ENCODE assay signal across 18 cellular contexts in the genomic region with DNA sequence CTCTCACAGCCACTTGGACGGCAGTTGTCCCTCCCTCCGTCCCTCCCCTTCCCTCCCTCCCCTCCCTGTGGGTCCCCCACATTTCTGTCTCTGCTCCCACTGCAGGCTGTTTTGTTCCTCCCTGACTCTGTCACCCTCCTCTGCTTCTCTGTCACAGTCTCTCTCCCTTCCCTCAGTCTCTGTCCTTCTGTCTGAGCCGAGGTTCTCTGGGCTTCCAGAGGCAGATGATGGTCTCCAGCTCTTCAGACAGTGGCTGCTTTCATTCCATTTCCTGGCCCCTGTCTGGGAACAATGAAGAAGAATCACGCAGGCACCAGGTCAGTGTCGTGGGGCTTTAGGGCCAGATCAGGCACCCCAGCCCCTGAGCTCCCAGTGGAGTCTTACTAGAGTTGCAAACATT. TPM values are rescaled to one million over a fixed set of nuclear protein-coding genes. Genes with fewer than 3 reads are reported as not detected.
A peak's percentile ranks its signal among the peaks of the same experiment; 100 is the strongest.
DNase-seq lines count a peak whose midpoint lies in the region; ATAC-seq and TF ChIP-seq lines count a peak whose summit lies in the region.
"Had no signal": no experiment of that assay in that cellular context is flagged by ENCODE, and none has a peak within 500 bp of the region (broad histone marks: within the 10 kb centered on the region; RNA-seq: fewer than 3 reads in every experiment).

No MANE protein-coding gene starts in this region.

- H3K36me3 Mint-ChIP-seq in stimulated activated effector memory CD8-positive, alpha-beta T cell treated with anti-CD3 and anti-CD28 coated beads, Interleukin-12 subunit alpha, Interleukin-12 subunit beta, amount 100 ng/mL, for 72 hours = no peaks in the 10 kb centered on the region
- H3K36me3 Mint-ChIP-seq: CD8-positive, alpha-beta memory T cell had no signal

- TF ChIP-seq POLR2A in lower leg skin (IDR thresholded peaks at IDR 0.05) = no peak

- H3K9me2 ChIP-seq in Karpas-422 (replicated peaks; ENCODE audit: insufficient read depth, low read length) = no peaks in the 10 kb centered on the region

- no peak overlapping the region for H3K4me2 ChIP-seq in Karpas-422 (ENCODE audit: low read depth, low read length, poor library complexity, severe bottlenecking)
- H3K4me2 ChIP-seq: PC-9 had no signal

- intact Hi-C loops in lower leg skin (cut with DNase I; ENCODE audit: low total_unique reads) = no loop called here

- no peak overlapping the region for H3K9ac ChIP-seq in Karpas-422 (ENCODE audit: low read length)
- H3K9ac ChIP-seq: GM23248 had no signal

- H3K4me3 ChIP-seq in Karpas-422 (ENCODE audit: low read length) = no peak overlapping the region
- H3K4me3 ChIP-seq in lower leg skin (ENCODE audit: low read depth, poor library complexity, severe bottlenecking) = no peak overlapping the region
- H3K4me3 ChIP-seq: BLaER1 treated with 17β-estradiol and CSF1 and Interleukin-3, amounts not matched to agents 10 nM and 100 nM; GM12878; GM23248; PC-9 had no signal

- H4K20me1 ChIP-seq in Karpas-422 (ENCODE audit: insufficient read depth, low read depth, low read length) = no peaks in the 10 kb centered on the region
- H4K20me1 ChIP-seq: BLaER1 treated with 17β-estradiol and CSF1 and Interleukin-3, amounts not matched to agents 10 nM and 100 nM had no signal

- peaks cover 8% of the 10 kb centered on the region for H3K4me1 Mint-ChIP-seq in stimulated activated effector memory CD8-positive, alpha-beta T cell treated with anti-CD3 and anti-CD28 coated beads, Interleukin-12 subunit alpha, Interleukin-12 subunit beta, amount 100 ng/mL, for 72 hours

- H3K36me3 ChIP-seq in Karpas-422 (ENCODE audit: insufficient read depth, low read length) = no peaks in the 10 kb centered on the region
- H3K36me3 ChIP-seq: BLaER1 treated with 17β-estradiol and CSF1 and Interleukin-3, amounts not matched to agents 10 nM and 100 nM had no signal

- DNase-seq in Karpas-422 (no peak), medulla oblongata (ENCODE audit: extremely low spot score) (peak; percentile 42), lower leg skin (ENCODE audit: low spot score in 2 of 2) (no peak), NCI-H2227 treated with DMSO at 0.1 percent for 48 hours (lab: John Stamatoyannopoulos, UW) (no peak)
- DNase-seq in stimulated activated effector memory CD8-positive, alpha-beta T cell treated with anti-CD3 and anti-CD28 coated beads, Interleukin-12 subunit alpha, Interleukin-12 subunit beta, amount 100 ng/mL, for 72 hours (ENCODE audit: low spot score in 2 of 2) = no peak
- DNase-seq: CD8-positive, alpha-beta memory T cell; EL; GM23248; HCEC 1CT; NCI-H1105 treated with DMSO at 0.1 percent for 48 hours; NCI-H1694; NCI-H226; NCI-H524 treated with DMSO at 0.1 percent for 48 hours; PC-9 had no signal

- 0 out of 2 replicates have a peak overlapping the region, but pooled peaks have one; percentile 36 for H2AFZ ChIP-seq in Karpas-422 (ENCODE audit: low read length)
- H2AFZ ChIP-seq: GM23248, PC-9 had no signal

- peaks cover 7% of the 10 kb centered on the region for H3K4me1 ChIP-seq in Karpas-422 (ENCODE audit: low read length)

- no peak overlapping the region for H3K4me3 Mint-ChIP-seq in stimulated activated effector memory CD8-positive, alpha-beta T cell treated with anti-CD3 and anti-CD28 coated beads, Interleukin-12 subunit alpha, Interleukin-12 subunit beta, amount 100 ng/mL, for 72 hours
- H3K4me3 Mint-ChIP-seq: CD8-positive, alpha-beta memory T cell had no signal

- H3K27ac ChIP-seq in Karpas-422 (ENCODE audit: low read length) (no peak overlapping the region), VCaP (peak overlapping the region; percentile 72)
- H3K27ac ChIP-seq: BLaER1 treated with 17β-estradiol and CSF1 and Interleukin-3, amounts not matched to agents 10 nM and 100 nM; GM23248; PC-9 had no signal

- no peak for ATAC-seq in stimulated activated effector memory CD8-positive, alpha-beta T cell treated with anti-CD3 and anti-CD28 coated beads, Interleukin-12 subunit alpha, Interleukin-12 subunit beta, amount 100 ng/mL, for 72 hours
- no peak for ATAC-seq in HG02938 (IDR thresholded peaks at IDR 0.05; ENCODE audit: unreplicated experiment)
- ATAC-seq: GM12878 had no signal

- no peaks in the 10 kb centered on the region for H3K79me2 ChIP-seq in Karpas-422 (ENCODE audit: low read length)

- no peaks in the 10 kb centered on the region for H3K9me3 ChIP-seq in Karpas-422 (ENCODE audit: low read length)
- H3K9me3 ChIP-seq: BLaER1 treated with 17β-estradiol and CSF1 and Interleukin-3, amounts not matched to agents 10 nM and 100 nM had no signal

- TF ChIP-seq CTCF in VCaP (conservative IDR thresholded peaks at IDR 0.05) (no peak), lower leg skin (IDR thresholded peaks at IDR 0.05) (no peak)

- H3K27ac Mint-ChIP-seq in stimulated activated effector memory CD8-positive, alpha-beta T cell treated with anti-CD3 and anti-CD28 coated beads, Interleukin-12 subunit alpha, Interleukin-12 subunit beta, amount 100 ng/mL, for 72 hours = peak overlapping the region; percentile 68

- no peaks in the 10 kb centered on the region for H3K27me3 ChIP-seq in Karpas-422 (ENCODE audit: low read length)

- WGBS in lower leg skin, 2 donors = 30 to 50% methylated on average over 4 to 5 of the region's 5 CpGs

- no peaks in the 10 kb centered on the region for H3K9me3 Mint-ChIP-seq in stimulated activated effector memory CD8-positive, alpha-beta T cell treated with anti-CD3 and anti-CD28 coated beads, Interleukin-12 subunit alpha, Interleukin-12 subunit beta, amount 100 ng/mL, for 72 hours
- H3K9me3 Mint-ChIP-seq: CD8-positive, alpha-beta memory T cell had no signal

RNA-seq across cellular contexts. Expression of a gene that starts 8.8 kb away (rescaled TPM):
- 2.4 and 4.0 TPM in 2 replicates for total RNA-seq in Karpas-422 (2014; rRNA removed; shearing (Covaris generic); ENCODE audit: low replicate concordance)
- total RNA-seq in lower leg skin = 10 to 100 TPM; 41.7 to 74.6 (median 56.4) TPM

RNA-seq across cellular contexts. Expression of a gene that starts 21.9 kb away (rescaled TPM):
- total RNA-seq in Karpas-422 (2014; rRNA removed; shearing (Covaris generic); ENCODE audit: low replicate concordance) = 6.7 and 13.9 TPM in 2 replicates
- total RNA-seq in lower leg skin = 10 to 100 TPM in 1 of 4 donors, 1 to 10 TPM in 3; 3.0 to 10.2 (median 7.2) TPM
